ENCODE assay signal across 14 cellular contexts in the genomic region with DNA sequence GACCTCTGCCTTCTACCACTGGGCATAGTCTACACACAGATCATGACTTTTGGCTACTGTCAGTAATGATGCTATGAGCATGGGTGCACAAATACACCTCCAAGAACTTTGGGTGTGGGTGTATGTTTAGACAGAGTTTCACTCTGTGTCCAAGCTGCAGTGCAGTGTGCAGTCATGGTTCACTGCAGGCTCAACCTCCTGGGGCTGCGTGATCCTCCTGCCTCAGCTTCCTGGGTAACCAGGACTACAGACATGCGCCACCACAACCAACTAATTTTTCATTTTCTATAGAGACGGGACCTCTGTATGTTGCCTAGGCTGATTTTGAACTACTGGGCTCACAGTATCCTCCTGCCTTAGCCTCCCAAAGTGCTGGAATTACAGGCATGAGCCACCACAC.
A peak's percentile ranks its signal among the peaks of the same experiment; 100 is the strongest.
DNase-seq lines count a peak whose midpoint lies in the region; ATAC-seq and TF ChIP-seq lines count a peak whose summit lies in the region.
"Had no signal": no experiment of that assay in that cellular context is flagged by ENCODE, and none has a peak within 500 bp of the region (broad histone marks: within the 10 kb centered on the region; RNA-seq: fewer than 3 reads in every experiment).

No MANE protein-coding gene starts in this region.

- H4K20me1 ChIP-seq in DOHH2 (ENCODE audit: control insufficient read depth, insufficient read depth, low read depth, low read length) = no peaks in the 10 kb centered on the region
- no peaks in the 10 kb centered on the region for H4K20me1 ChIP-seq in MM.1S (ENCODE audit: insufficient read depth, low read length)

- no peak overlapping the region for H3K9ac ChIP-seq in MM.1S (ENCODE audit: low read length)

- H2AFZ ChIP-seq in MM.1S (ENCODE audit: low read length) = no peak overlapping the region

- peak overlapping the region; percentile 46 for H3K4me2 ChIP-seq in DOHH2 (ENCODE audit: low read length)
- H3K4me2 ChIP-seq in MM.1S (ENCODE audit: low read depth, low read length) = no peak overlapping the region

- no peak for DNase-seq in activated gamma-delta T cell (lab: John Stamatoyannopoulos, UW)
- no peak for DNase-seq in CD1c-positive myeloid dendritic cell (ENCODE audit: extremely low spot score)
- DNase-seq in germinal center (ENCODE audit: low spot score) = no peak
- DNase-seq in MM.1S = no peak
- DNase-seq: amniotic stem cell; effector CD8-positive, alpha-beta T cell; GF-D8; HFFc6; NCI-H1048; tibial artery had no signal

- H3K9me3 ChIP-seq in DOHH2 (ENCODE audit: control insufficient read depth, insufficient read depth, low read length) = no peaks in the 10 kb centered on the region
- no peaks in the 10 kb centered on the region for H3K9me3 ChIP-seq in MM.1S (replicated peaks; ENCODE audit: insufficient read depth, low read length)
- H3K9me3 ChIP-seq: tibial artery had no signal

- no peaks in the 10 kb centered on the region for H3K36me3 ChIP-seq in DOHH2 (ENCODE audit: control insufficient read depth, low read length)
- H3K36me3 ChIP-seq in MM.1S (replicated peaks; ENCODE audit: insufficient read depth, low read length) = no peaks in the 10 kb centered on the region
- H3K36me3 ChIP-seq: tibial artery had no signal

- no peaks in the 10 kb centered on the region for H3K9me2 ChIP-seq in DOHH2 (replicated peaks; ENCODE audit: control insufficient read depth, low read length)
- H3K9me2 ChIP-seq in MM.1S (replicated peaks; ENCODE audit: insufficient read depth, low read length) = no peaks in the 10 kb centered on the region

- H3K4me3 ChIP-seq in DOHH2 (ENCODE audit: low read length) = peak overlapping the region; percentile 6; the same call in 1 of the 2 replicates
- H3K4me3 ChIP-seq in MM.1S (ENCODE audit: low read length) = no peak overlapping the region
- H3K4me3 ChIP-seq: tibial artery had no signal

- TF ChIP-seq CTCF in DOHH2 (IDR thresholded peaks at IDR 0.05; ENCODE audit: low read depth, low read length, poor library complexity, severe bottlenecking) (no peak), MM.1S (IDR thresholded peaks at IDR 0.05; ENCODE audit: low read length) (no peak)

- ATAC-seq in GM19324 (IDR thresholded peaks at IDR 0.05; ENCODE audit: low FRiP score, unreplicated experiment) (peak; percentile 96), HG02642 (IDR thresholded peaks at IDR 0.05; ENCODE audit: poor library complexity, unreplicated experiment) (peak; percentile 99), HG03378 (IDR thresholded peaks at IDR 0.05; ENCODE audit: unreplicated experiment) (peak; percentile 99)

- no peaks in the 10 kb centered on the region for H3K79me2 ChIP-seq in DOHH2 (ENCODE audit: control insufficient read depth, low read length)
- no peaks in the 10 kb centered on the region for H3K79me2 ChIP-seq in MM.1S (ENCODE audit: low read length)

- H3F3A ChIP-seq in DOHH2 (ENCODE audit: control insufficient read depth, insufficient read depth) = peaks cover 6% of the 10 kb centered on the region
- no peaks in the 10 kb centered on the region for H3F3A ChIP-seq in MM.1S (ENCODE audit: insufficient read depth, low read length)

- peak overlapping the region; percentile 58 for H3K27ac ChIP-seq in DOHH2 (ENCODE audit: low read depth, low read length)
- H3K27ac ChIP-seq in MM.1S (ENCODE audit: low read length) = no peak overlapping the region
- H3K27ac ChIP-seq: tibial artery had no signal

- no peaks in the 10 kb centered on the region for H3K27me3 ChIP-seq in DOHH2 (ENCODE audit: control insufficient read depth, low read length)
- no peaks in the 10 kb centered on the region for H3K27me3 ChIP-seq in MM.1S (replicated peaks; ENCODE audit: insufficient read depth, low read length)
- H3K27me3 ChIP-seq: tibial artery had no signal

- H3K4me1 ChIP-seq in DOHH2 (ENCODE audit: control insufficient read depth, low read length) (peaks cover 38% of the 10 kb centered on the region), MM.1S (ENCODE audit: low read length) (no peaks in the 10 kb centered on the region)
- H3K4me1 ChIP-seq: tibial artery had no signal
